Comparison of ENCODE assay signal across 11 cellular contexts in the genomic region with DNA sequence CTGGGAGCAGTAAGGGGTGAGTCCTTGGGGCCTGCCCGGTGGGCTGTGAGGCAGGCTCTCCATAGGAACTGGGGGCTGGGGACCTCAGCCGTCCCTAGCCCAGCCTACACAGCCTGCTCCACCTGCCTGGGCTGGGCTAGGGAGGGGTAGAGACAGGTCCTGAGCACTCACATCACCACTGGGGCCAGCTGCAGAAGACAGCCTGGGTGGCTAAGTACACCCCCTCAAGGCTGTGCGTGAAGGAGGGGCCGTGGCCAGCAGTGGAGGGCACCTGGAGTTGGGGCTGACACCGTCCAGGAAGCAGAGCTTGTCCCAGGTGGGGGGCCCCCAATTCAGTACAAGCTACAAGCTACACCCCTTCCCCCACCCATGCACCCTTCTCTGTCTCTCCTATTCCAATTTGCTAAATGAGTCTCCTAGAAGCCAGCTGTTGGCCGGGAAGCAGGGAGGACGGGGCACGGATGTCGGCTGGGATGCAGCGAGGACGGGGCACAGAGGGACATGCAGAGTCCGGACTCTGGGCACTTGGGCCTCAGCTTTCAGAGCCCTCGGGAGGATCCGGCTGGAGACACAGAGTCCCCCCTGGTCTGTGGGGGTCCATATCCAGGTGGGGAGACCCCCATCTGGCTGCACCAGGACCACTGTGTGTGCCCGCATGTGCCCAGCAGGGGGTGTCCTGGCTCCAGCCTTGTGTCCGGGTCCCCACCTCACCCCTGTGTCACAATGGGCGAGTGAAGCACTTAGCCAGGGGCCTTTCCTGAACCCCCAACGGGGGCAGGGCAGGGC. TPM values are rescaled to one million over a fixed set of nuclear protein-coding genes. Genes with fewer than 3 reads are reported as not detected.
DNase-seq lines count a peak whose midpoint lies in the region; ATAC-seq and TF ChIP-seq lines count a peak whose summit lies in the region.
"Had no signal": no experiment of that assay in that cellular context is flagged by ENCODE, and none has a peak within 500 bp of the region (broad histone marks: within the 10 kb centered on the region; RNA-seq: fewer than 3 reads in every experiment).

No MANE protein-coding gene starts in this region.

- no peak overlapping the region for H3K9ac ChIP-seq in SK-N-SH
- H3K9ac ChIP-seq in endodermal cell (ENCODE audit: extremely low read depth, low read length, poor library complexity, severe bottlenecking): no peak overlapping the region

- H3K27me3 Mint-ChIP-seq in endodermal cell (ENCODE audit: insufficient read depth): peaks cover 16% of the 10 kb centered on the region

- H3K27ac ChIP-seq in SK-N-SH (ENCODE audit: low read depth in 2 of 2, low read length in 1 of 2) (no peak overlapping the region), endodermal cell (ENCODE audit: low read depth, low read length) (no peak overlapping the region)

- no peak overlapping the region for H2AFZ ChIP-seq in SK-N-SH (ENCODE audit: low read depth)

- no peak for ATAC-seq in SK-N-SH treated with all-trans-retinoic acid at 6 μM for 48 hours
- ATAC-seq in stimulated activated effector memory CD8-positive, alpha-beta T cell treated with anti-CD3 and anti-CD28 coated beads, Interleukin-12 subunit alpha, Interleukin-12 subunit beta, amount 100 ng/mL, for 72 hours: no peak
- no peak for ATAC-seq in GM21529 (IDR thresholded peaks at IDR 0.05; ENCODE audit: unreplicated experiment)
- no peak for ATAC-seq in HG03571 (IDR thresholded peaks at IDR 0.05; ENCODE audit: unreplicated experiment)

- H3K79me2 ChIP-seq in SK-N-SH (ENCODE audit: insufficient read depth): no peaks in the 10 kb centered on the region

- H3K27ac Mint-ChIP-seq in endodermal cell: no peak overlapping the region
- H3K27ac Mint-ChIP-seq in stimulated activated effector memory CD8-positive, alpha-beta T cell treated with anti-CD3 and anti-CD28 coated beads, Interleukin-12 subunit alpha, Interleukin-12 subunit beta, amount 100 ng/mL, for 72 hours: peak overlapping the region; percentile 96

- no peaks in the 10 kb centered on the region for H3K9me3 ChIP-seq in SK-N-SH
- H3K9me3 ChIP-seq in endodermal cell (ENCODE audit: control insufficient read depth, low read length): no peaks in the 10 kb centered on the region
- H3K9me3 ChIP-seq: colonic mucosa had no signal

- POLR2A ChIA-PET in SK-N-SH (lab: Yijun Ruan, JAX): no interaction called here

- no peaks in the 10 kb centered on the region for H4K20me1 ChIP-seq in SK-N-SH (ENCODE audit: insufficient read depth)

- H3K9me3 Mint-ChIP-seq in endodermal cell: no peaks in the 10 kb centered on the region
- H3K9me3 Mint-ChIP-seq in stimulated activated effector memory CD8-positive, alpha-beta T cell treated with anti-CD3 and anti-CD28 coated beads, Interleukin-12 subunit alpha, Interleukin-12 subunit beta, amount 100 ng/mL, for 72 hours: no peaks in the 10 kb centered on the region

- DNase-seq in SK-N-SH (peak; percentile 65), NCI-H2171 treated with DMSO at 0.1 percent for 48 hours (lab: John Stamatoyannopoulos, UW) (peak; percentile 65), endodermal cell (peak; percentile 71), NCI-H526 (lab: John Stamatoyannopoulos, UW) (no peak)
- DNase-seq in stimulated activated effector memory CD8-positive, alpha-beta T cell treated with anti-CD3 and anti-CD28 coated beads, Interleukin-12 subunit alpha, Interleukin-12 subunit beta, amount 100 ng/mL, for 72 hours (ENCODE audit: low spot score in 2 of 2): no peak
- DNase-seq: colonic mucosa; stimulated activated CD4-positive, alpha-beta T cell treated with anti-CD3 and anti-CD28 coated beads, Interleukin-15, amount 100 ng/mL, for 24 hours had no signal

- no peaks in the 10 kb centered on the region for H3K27me3 ChIP-seq in SK-N-SH (ENCODE audit: insufficient read depth)
- no peaks in the 10 kb centered on the region for H3K27me3 ChIP-seq in endodermal cell (ENCODE audit: control insufficient read depth, insufficient read depth, low read length, poor library complexity, severe bottlenecking)
- H3K27me3 ChIP-seq: colonic mucosa had no signal

- H3K4me2 ChIP-seq in SK-N-SH: no peak overlapping the region

- no peak for TF ChIP-seq EP300 in SK-N-SH (IDR thresholded peaks at IDR 0.05; ENCODE audit: borderline replicate concordance in 1 of 2, low read depth in 1 of 2, low read length in 1 of 2)

- WGBS in SK-N-SH (ENCODE audit: low lambda C conversion rate): 90% methylated on average over 13 of the region's 18 CpGs
- 81 to 86% methylated on average over 10 to 18 of the region's 18 CpGs for WGBS in endodermal cell (ENCODE audit: insufficient coverage in 1 of 2, insufficient read length in 1 of 2), 2 experiments

- H3K4me1 Mint-ChIP-seq in endodermal cell: peaks cover 14% of the 10 kb centered on the region
- peaks cover 28% of the 10 kb centered on the region for H3K4me1 Mint-ChIP-seq in stimulated activated effector memory CD8-positive, alpha-beta T cell treated with anti-CD3 and anti-CD28 coated beads, Interleukin-12 subunit alpha, Interleukin-12 subunit beta, amount 100 ng/mL, for 72 hours

- H3K36me3 ChIP-seq in SK-N-SH (replicated peaks in 1 of 2; ENCODE audit: control insufficient read depth in 1 of 2, insufficient read depth in 2 of 2, low read length in 1 of 2): no peaks in the 10 kb centered on the region
- no peaks in the 10 kb centered on the region for H3K36me3 ChIP-seq in endodermal cell (ENCODE audit: control insufficient read depth, insufficient read depth, low read length)
- H3K36me3 ChIP-seq: colonic mucosa had no signal

- H3K4me1 ChIP-seq in SK-N-SH (ENCODE audit: control insufficient read depth in 1 of 2, insufficient read depth in 2 of 2, low read depth in 1 of 2, low read length in 1 of 2) (peaks cover 0 to 7% of the 10 kb centered on the region in 2 experiments; a peak in 1 of 4 replicates), endodermal cell (ENCODE audit: control insufficient read depth, insufficient read depth, low read length) (no peaks in the 10 kb centered on the region)
- H3K4me1 ChIP-seq: colonic mucosa had no signal

- no peaks in the 10 kb centered on the region for H3F3A ChIP-seq in SK-N-SH (replicated peaks; ENCODE audit: insufficient read depth)

- CTCF ChIA-PET in SK-N-SH (lab: Yijun Ruan, JAX): interaction anchor here (0.9 to 6.1 kb wide), 11 partner anchors 10 to 65 kb away, joined by 3 to 38 read pairs (median 6); no protein-coding TSS in a partner anchor

- peak overlapping the region; percentile 74 for H3K4me3 Mint-ChIP-seq in endodermal cell
- peak overlapping the region; percentile 95 for H3K4me3 Mint-ChIP-seq in stimulated activated effector memory CD8-positive, alpha-beta T cell treated with anti-CD3 and anti-CD28 coated beads, Interleukin-12 subunit alpha, Interleukin-12 subunit beta, amount 100 ng/mL, for 72 hours

- no peaks in the 10 kb centered on the region for H3K36me3 Mint-ChIP-seq in endodermal cell (ENCODE audit: low read depth)
- H3K36me3 Mint-ChIP-seq in stimulated activated effector memory CD8-positive, alpha-beta T cell treated with anti-CD3 and anti-CD28 coated beads, Interleukin-12 subunit alpha, Interleukin-12 subunit beta, amount 100 ng/mL, for 72 hours: peaks cover 12% of the 10 kb centered on the region

- TF ChIP-seq CTCF in SK-N-SH (IDR thresholded peaks at IDR 0.05) (peak; percentile 44), endodermal cell (conservative IDR thresholded peaks at IDR 0.05) (peak; percentile 45)

- no peaks in the 10 kb centered on the region for H3K9me2 ChIP-seq in SK-N-SH

- H3K4me3 ChIP-seq in SK-N-SH (ENCODE audit: low read depth in 2 of 2, low read length in 1 of 2): no peak overlapping the region
- peak overlapping the region; percentile 77 for H3K4me3 ChIP-seq in endodermal cell (ENCODE audit: low read length)

- TF ChIP-seq RAD21 in SK-N-SH (IDR thresholded peaks at IDR 0.05; ENCODE audit: low read length): peak; percentile 42

TF ChIP-seq in SK-N-SH, 30 proteins besides CTCF, POLR2A, EP300 and RAD21 (continues in another document):
- TF ChIP-seq GATA2 (CRISPR knock-in tag; IDR thresholded peaks at IDR 0.05): no peak
- TF ChIP-seq, protein P1, sequence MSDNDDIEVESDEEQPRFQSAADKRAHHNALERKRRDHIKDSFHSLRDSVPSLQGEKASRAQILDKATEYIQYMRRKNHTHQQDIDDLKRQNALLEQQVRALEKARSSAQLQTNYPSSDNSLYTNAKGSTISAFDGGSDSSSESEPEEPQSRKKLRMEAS (IDR thresholded peaks at IDR 0.05; ENCODE audit: low read depth): no peak

TF ChIP-seq in SK-N-SH treated with all-trans-retinoic acid at 6 μM for 48 hours, 23 proteins besides CTCF, POLR2A, EP300 and RAD21 (continues in another document):
- no peak for TF ChIP-seq PPARA (CRISPR knock-in tag; IDR thresholded peaks at IDR 0.05; ENCODE audit: borderline replicate concordance)

RNA-seq across cellular contexts. Expression of a gene that starts 1.8 kb away (rescaled TPM):
- polyA plus RNA-seq in SK-N-SH (2012; rRNA removed): 22.9 and 28.6 TPM in 2 replicates
- polyA plus RNA-seq in SK-N-SH (2012; cell fraction: cytosol; rRNA removed): 14.3 and 16.1 TPM in 2 replicates
- polyA plus RNA-seq in SK-N-SH (2012; cell fraction: nucleus; rRNA removed): 15.0 and 31.2 TPM in 2 replicates
- total RNA-seq in endodermal cell: 10 to 100 TPM; 46.6 to 48.4 TPM
- polyA plus RNA-seq in endodermal cell (2013, experiment 1 of 2): 31.4 TPM
- polyA plus RNA-seq in endodermal cell (2013, experiment 2 of 2): 31.8 TPM

RNA-seq across cellular contexts. Expression of a gene that starts 4.8 kb away (rescaled TPM):
- polyA plus RNA-seq in SK-N-SH (2012; rRNA removed): 24.0 and 31.6 TPM in 2 replicates
- 12.6 and 21.4 TPM in 2 replicates for polyA plus RNA-seq in SK-N-SH (2012; cell fraction: cytosol; rRNA removed)
- 141 and 187 TPM in 2 replicates for polyA plus RNA-seq in SK-N-SH (2012; cell fraction: nucleus; rRNA removed)
- total RNA-seq in endodermal cell: 100 to 1,000 TPM; 269 to 288 TPM
- polyA plus RNA-seq in endodermal cell (2013, experiment 1 of 2): 192 TPM
- 176 TPM for polyA plus RNA-seq in endodermal cell (2013, experiment 2 of 2)

RNA-seq across cellular contexts. Expression of a gene that starts 15.2 kb away (rescaled TPM):
- 4.2 and 4.7 TPM in 2 replicates for polyA plus RNA-seq in SK-N-SH (2012; rRNA removed)
- 0.26 and 0.32 TPM in 2 replicates for polyA plus RNA-seq in SK-N-SH (2012; cell fraction: cytosol; rRNA removed)
- polyA plus RNA-seq in SK-N-SH (2012; cell fraction: nucleus; rRNA removed): 43.9 and 52.7 TPM in 2 replicates
- 10 to 100 TPM; 16.1 to 19.7 TPM for total RNA-seq in endodermal cell
- 144 TPM for polyA plus RNA-seq in endodermal cell (2013, experiment 1 of 2)
- 117 TPM for polyA plus RNA-seq in endodermal cell (2013, experiment 2 of 2)

RNA-seq across cellular contexts. Expression of a gene that starts 33.2 kb away (rescaled TPM):
- polyA plus RNA-seq in SK-N-SH (2012; rRNA removed): 0.18 and 0.25 TPM in 2 replicates
- 0.13 and 0.18 TPM in 2 replicates for polyA plus RNA-seq in SK-N-SH (2012; cell fraction: cytosol; rRNA removed)
- polyA plus RNA-seq in SK-N-SH (2012; cell fraction: nucleus; rRNA removed): 0.73 and 1.4 TPM in 2 replicates
- not detected for total RNA-seq in endodermal cell
- not detected for polyA plus RNA-seq in endodermal cell (2013, experiment 1 of 2)
- not detected for polyA plus RNA-seq in endodermal cell (2013, experiment 2 of 2)
- total RNA-seq: colonic mucosa, LHCN-M2 had no signal

RNA-seq across cellular contexts. Expression of a gene that starts 48.8 kb away (rescaled TPM):
- polyA plus RNA-seq in SK-N-SH (2012; rRNA removed): not detected in 2 replicates
- polyA plus RNA-seq in SK-N-SH (2012; cell fraction: cytosol; rRNA removed): not detected in 2 replicates
- polyA plus RNA-seq in SK-N-SH (2012; cell fraction: nucleus; rRNA removed): 0.13 and 0.25 TPM in 2 replicates
- 1 to 10 TPM; 1.5 to 4.6 TPM for total RNA-seq in endodermal cell
- not detected for polyA plus RNA-seq in endodermal cell (2013, experiment 1 of 2)
- 0.29 TPM for polyA plus RNA-seq in endodermal cell (2013, experiment 2 of 2)

Comparison
In these comparisons a context has a peak if more than half of its experiments do, and no peak if none do; other contexts are left out.
1. DNase-seq: peak in SK-N-SH (single experiment), NCI-H2171 treated with DMSO at 0.1 percent for 48 hours (single experiment) and endodermal cell (single experiment); none in stimulated activated effector memory CD8-positive, alpha-beta T cell treated with anti-CD3 and anti-CD28 coated beads, Interleukin-12 subunit alpha, Interleukin-12 subunit beta, amount 100 ng/mL, for 72 hours (0 of 2) and NCI-H526 (0 of 2).